ENCODE assay signal across 8 cellular contexts in the genomic region with DNA sequence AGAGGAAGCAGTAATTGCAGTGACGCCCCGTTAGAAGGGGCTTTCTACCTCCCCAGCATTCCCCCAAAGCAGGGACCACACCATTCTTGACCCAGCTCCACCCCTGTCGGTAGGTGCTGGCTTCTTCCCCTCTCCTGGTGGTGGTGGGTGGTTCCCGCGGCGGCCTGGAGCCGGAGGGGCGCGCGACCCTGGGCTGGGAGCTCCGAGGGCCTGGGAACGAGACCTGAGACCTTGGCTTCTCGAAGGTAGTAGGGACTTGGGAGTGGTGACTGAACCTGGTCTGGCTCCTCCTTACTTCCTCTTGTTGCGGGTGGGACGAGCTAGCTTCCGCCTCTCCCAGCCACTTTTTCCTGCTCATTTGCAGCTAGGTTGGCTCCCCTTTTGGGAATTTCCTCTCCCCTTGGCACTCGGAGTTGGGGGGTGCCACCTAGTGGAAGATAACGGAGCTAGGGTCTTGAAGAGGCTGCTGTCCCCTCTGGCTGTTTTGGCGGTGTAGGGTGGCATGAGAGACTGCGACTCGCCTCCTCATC. TPM values are rescaled to one million over a fixed set of nuclear protein-coding genes. Genes with fewer than 3 reads are reported as not detected.
DNase-seq lines count a peak whose midpoint lies in the region; ATAC-seq, FAIRE-seq and TF ChIP-seq lines count a peak whose summit lies in the region.

No MANE protein-coding gene starts in this region.

- H2BK5ac ChIP-seq in H1 (ENCODE audit: low read depth, low read length) = 0 out of 2 replicates have a peak overlapping the region, but pooled peaks have one; percentile 19

- ATAC-seq in lung (ENCODE audit: insufficient read depth, low FRiP score) (peak; percentile 2), GM19351 (IDR thresholded peaks at IDR 0.05; ENCODE audit: unreplicated experiment) (no peak)

- H3K18ac ChIP-seq in H1 (ENCODE audit: extremely low read depth, low read length) = no peak overlapping the region

- H2BK12ac ChIP-seq in H1 (ENCODE audit: low read depth, low read length) = no peak overlapping the region

- no peak overlapping the region for H3K56ac ChIP-seq in H1 (replicated peaks; ENCODE audit: insufficient read length, low read depth, low read length)

- H3K4me2 ChIP-seq in H1 (ENCODE audit: insufficient read depth in 1 of 2, low read depth in 2 of 2, low read length in 2 of 2) = peak overlapping the region; percentile 62 to 90

- no peak overlapping the region for H2BK15ac ChIP-seq in H1 (ENCODE audit: low read length)

- no peak overlapping the region for H2AK5ac ChIP-seq in H1 (ENCODE audit: low read depth, low read length)

- H3K4ac ChIP-seq in H1 (replicated peaks; ENCODE audit: insufficient read length, low read depth, low read length) = no peak overlapping the region

- H2BK20ac ChIP-seq in H1 (ENCODE audit: low read length) = no peak overlapping the region

- H4K5ac ChIP-seq in H1 (ENCODE audit: insufficient read length, low read depth, low read length) = no peak overlapping the region

- H4K91ac ChIP-seq in H1 (replicated peaks; ENCODE audit: insufficient read length, low read length) = no peak overlapping the region

- peaks cover 0 to 2% (median 0%) of the 10 kb centered on the region in 4 experiments; a peak in 3 of 7 replicates for H3K4me1 ChIP-seq in H1 (replicated peaks in 1 of 4; ENCODE audit: control insufficient read depth in 3 of 4, insufficient read depth in 4 of 4, low read length in 3 of 4)
- peaks cover 0 to 11% of the 10 kb centered on the region in 2 donors for H3K4me1 ChIP-seq in lung (ENCODE audit: control insufficient read depth in 2 of 2, insufficient read depth in 2 of 2, low read length in 2 of 2)

- 5% methylated on average over 18 of the region's 21 CpGs; no CpG with 5 or more reads in 1 of the 2 experiments for WGBS in H1 (ENCODE audit: extremely low coverage in 1 of 2, insufficient coverage in 1 of 2, insufficient read length in 1 of 2, insufficient replicate concordance in 2 of 2, low coverage in 1 of 2, low lambda C conversion rate in 2 of 2, missing lambda C conversion rate in 1 of 2), 2 experiments
- WGBS in lung, 2 donors = 1% methylated on average over 16 to 21 of the region's 21 CpGs

- H3K36me3 ChIP-seq in H7 (replicated peaks; ENCODE audit: control insufficient read depth, insufficient read depth, low read length) (no peaks in the 10 kb centered on the region), H1 (ENCODE audit: control insufficient read depth in 2 of 4, insufficient read depth in 4 of 4, low read length in 3 of 4) (no peaks in the 10 kb centered on the region), lung (ENCODE audit: control insufficient read depth in 2 of 2, insufficient read depth in 2 of 2, low read length in 2 of 2) (peaks cover 0 to 16% of the 10 kb centered on the region in 2 donors)

- peaks cover 0 to 13% of the 10 kb centered on the region in 2 experiments for H4K20me1 ChIP-seq in H1 (replicated peaks in 1 of 2; ENCODE audit: control insufficient read depth in 1 of 2, insufficient read depth in 2 of 2, low read length in 2 of 2)

- H3K27me3 ChIP-seq in H7 (ENCODE audit: control insufficient read depth, insufficient read depth, low read length) (peaks cover 2% of the 10 kb centered on the region; the same call in 1 of the 2 replicates), H1 (replicated peaks in 1 of 4; ENCODE audit: control insufficient read depth in 3 of 4, extremely low read depth in 1 of 4, insufficient read depth in 3 of 4, low read length in 3 of 4) (peaks cover 0 to 3% (median 0%) of the 10 kb centered on the region in 4 experiments; a peak in 3 of 7 replicates), lung (ENCODE audit: control insufficient read depth, insufficient read depth) (no peaks in the 10 kb centered on the region)

- no peak overlapping the region for H4K8ac ChIP-seq in H1 (ENCODE audit: extremely low read depth, insufficient read depth, low read length)

- CTCF ChIA-PET in H1 (lab: Charles Lee; ENCODE audit: partially characterized antibody) = interaction anchor here (0.7 to 3.6 kb wide), 32 partner anchors 9 to 401 kb away, joined by 3 to 70 read pairs (median 4); a partner anchor contains a TSS

- TF ChIP-seq EP300 in H1 (IDR thresholded peaks at IDR 0.05; ENCODE audit: borderline replicate concordance in 1 of 2, low read depth in 2 of 2, low read length in 2 of 2) = no peak

- H2AFZ ChIP-seq in H1 (ENCODE audit: low read length) = no peak overlapping the region

- H3K9me3 ChIP-seq in H1 (ENCODE audit: insufficient read depth in 2 of 2, low read depth in 1 of 2, low read length in 1 of 2) = no peaks in the 10 kb centered on the region
- no peaks in the 10 kb centered on the region for H3K9me3 ChIP-seq in lung (ENCODE audit: control insufficient read depth in 2 of 2, insufficient read depth in 1 of 2, low read length in 1 of 2)

- no peak overlapping the region for H2BK120ac ChIP-seq in H1 (replicated peaks; ENCODE audit: low read depth, low read length)

- peak overlapping the region; percentile 77 for H3K4me3 ChIP-seq in H7 (ENCODE audit: insufficient read depth, low read depth, low read length)
- H3K4me3 ChIP-seq in H1 (ENCODE audit: extremely low read depth in 1 of 4, insufficient read depth in 2 of 4, low read depth in 3 of 4, low read length in 4 of 4) = peak overlapping the region; percentile 52 to 95 (median 78)
- peak overlapping the region; percentile 71 for H3K4me3 ChIP-seq in lung

- H3K9ac ChIP-seq in H1 (replicated peaks in 1 of 4; ENCODE audit: extremely low read depth in 1 of 4, low read depth in 3 of 4, low read length in 3 of 4) = peak overlapping the region in 3 of 4 experiments; percentile 20 to 38 (median 34); a peak in 5 of 7 replicates

- H3K23ac ChIP-seq in H1 (ENCODE audit: insufficient read length) = no peak overlapping the region

- H3K79me1 ChIP-seq in H1 (ENCODE audit: low read depth, low read length) = no peaks in the 10 kb centered on the region

- H3K79me2 ChIP-seq in H1 (ENCODE audit: control insufficient read depth in 1 of 2, insufficient read depth in 2 of 2, low read length in 2 of 2) = peaks cover 0 to 3% of the 10 kb centered on the region in 2 experiments; a peak in 1 of 4 replicates

- H3K23me2 ChIP-seq in H1 (ENCODE audit: low read depth, low read length) = peaks cover 4% of the 10 kb centered on the region; the same call in 1 of the 2 replicates

- peak; percentile 76 to 83 for TF ChIP-seq RAD21 in H1 (IDR thresholded peaks at IDR 0.05 in 1 of 2, conservative IDR thresholded peaks at IDR 0.05 in 1 of 2; ENCODE audit: low read depth in 2 of 2, low read length in 2 of 2)

- TF ChIP-seq POLR2A in H1 (IDR thresholded peaks at IDR 0.05; ENCODE audit: control extremely low read depth in 1 of 2, low read depth in 2 of 2, low read length in 2 of 2) = no peak; a peak in 1 of 3 replicates

- DNase-seq in DMS114 treated with DMSO at 0.1 percent for 48 hours (lab: John Stamatoyannopoulos, UW; ENCODE audit: unreplicated experiment) (peak; percentile 62), H7 (peak; percentile 93), NCI-H2107 treated with DMSO at 0.1 percent for 48 hours (lab: John Stamatoyannopoulos, UW; ENCODE audit: unreplicated experiment) (peak; percentile 61), H1 (ENCODE audit: low read depth in 1 of 2, low spot score in 2 of 2) (peak in 1 of 2 experiments; percentile 83), lung (ENCODE audit: low spot score) (peak; percentile 62)
- DNase-seq in activated CD4-positive, alpha-beta T cell treated with anti-CD3 and anti-CD28 coated beads for 48 hours = peak; percentile 54
- DNase-seq in stimulated activated naive CD4-positive, alpha-beta T cell treated with Interleukin-2 at 50 U/mL for 16 hours (lab: John Stamatoyannopoulos, UW) = peak; percentile 25

- TF ChIP-seq CTCF in H1 (IDR thresholded peaks at IDR 0.05; ENCODE audit: control extremely low read depth in 1 of 3, insufficient read depth in 1 of 3, low read depth in 1 of 3, low read length in 3 of 3) (peak; percentile 74 to 87 (median 84)), lung (IDR thresholded peaks at IDR 0.05; ENCODE audit: control extremely low read depth, extremely low read depth) (peak; percentile 37)

- POLR2A ChIA-PET in H1 (lab: Charles Lee; ENCODE audit: partially characterized antibody) = interaction anchor here (0.6 to 3.4 kb wide), 12 partner anchors 8 to 197 kb away, joined by 3 to 21 read pairs (median 4); a partner anchor contains a TSS

- FAIRE-seq in H1 (lab: Jason Lieb, UNC) = peak; percentile 13

- H3K14ac ChIP-seq in H1 (ENCODE audit: insufficient read length) = no peak overlapping the region

- H3K27ac ChIP-seq in H1 (ENCODE audit: low read depth, low read length) (0 out of 2 replicates have a peak overlapping the region, but pooled peaks have one; percentile 16), lung (ENCODE audit: low read depth in 1 of 2, low read length in 1 of 2) (peak overlapping the region; percentile 66 to 96)

RNA-seq across cellular contexts. Expression of a gene that starts 0.5 kb away (rescaled TPM):
- total RNA-seq in H7 (2014; rRNA removed; shearing (Covaris generic)) = 122 and 161 TPM in 2 replicates
- total RNA-seq in H1 (2021; fragmentation: NEBNext Ultra II Directional; extraction: Animal tissue kit (Norgen Biotek cat#: 25700)) = 108 and 117 TPM in 2 replicates
- polyA plus RNA-seq in H1 (2011; rRNA removed) (387 and 526 TPM in 2 replicates), lung (100 to 1,000 TPM; 160 to 719 TPM)
- polyA plus RNA-seq in H1 (2011; cell fraction: cytosol; rRNA removed) = 143 TPM
- 360 TPM for polyA plus RNA-seq in H1 (2011; cell fraction: nucleus; rRNA removed)
- 137 to 183 TPM (median 169 TPM) in 4 replicates for polyA plus RNA-seq in H1 (2012, experiment 1 of 2)
- polyA plus RNA-seq in H1 (2012, experiment 2 of 2) = 165 TPM
- 258 TPM for polyA plus RNA-seq in H1 (2013, experiment 1 of 2)
- 236 TPM for polyA plus RNA-seq in H1 (2013, experiment 2 of 2)
- 66.1 and 115 TPM in 2 replicates for polyA minus RNA-seq in H1 (2011; rRNA and poly(A)+ RNA removed)
- 135 TPM for polyA minus RNA-seq in H1 (2011; cell fraction: cytosol; rRNA and poly(A)+ RNA removed)
- 88.4 TPM for polyA minus RNA-seq in H1 (2011; cell fraction: nucleus; rRNA and poly(A)+ RNA removed)
- total RNA-seq in lung = 100 to 1,000 TPM; 300 to 753 TPM

RNA-seq across cellular contexts. Expression of a gene that starts 18.1 kb away (rescaled TPM):
- total RNA-seq in H7 (2014; rRNA removed; shearing (Covaris generic)) = 23.7 and 24.1 TPM in 2 replicates
- 23.9 and 24.1 TPM in 2 replicates for total RNA-seq in H1 (2021; fragmentation: NEBNext Ultra II Directional; extraction: Animal tissue kit (Norgen Biotek cat#: 25700))
- 21.9 and 31.8 TPM in 2 replicates for polyA plus RNA-seq in H1 (2011; rRNA removed)
- 21.7 TPM for polyA plus RNA-seq in H1 (2011; cell fraction: cytosol; rRNA removed)
- polyA plus RNA-seq in H1 (2011; cell fraction: nucleus; rRNA removed) = 37.0 TPM
- 10.4 to 25.0 TPM (median 21.9 TPM) in 4 replicates for polyA plus RNA-seq in H1 (2012, experiment 1 of 2)
- polyA plus RNA-seq in H1 (2012, experiment 2 of 2) = 11.7 TPM
- polyA plus RNA-seq in H1 (2013, experiment 1 of 2) = 15.4 TPM
- 15.9 TPM for polyA plus RNA-seq in H1 (2013, experiment 2 of 2)
- polyA minus RNA-seq in H1 (2011; rRNA and poly(A)+ RNA removed) = 14.7 and 17.9 TPM in 2 replicates
- 22.5 TPM for polyA minus RNA-seq in H1 (2011; cell fraction: cytosol; rRNA and poly(A)+ RNA removed)
- polyA minus RNA-seq in H1 (2011; cell fraction: nucleus; rRNA and poly(A)+ RNA removed) = 24.7 TPM
- total RNA-seq in lung = 1 to 10 TPM; 1.1 to 8.0 TPM
- under 1 TPM; 0.47 TPM for polyA plus RNA-seq in lung

RNA-seq across cellular contexts. Expression of a gene that starts 20.9 kb away (rescaled TPM):
- total RNA-seq in H7 (2014; rRNA removed; shearing (Covaris generic)) = 281 and 295 TPM in 2 replicates
- 189 and 200 TPM in 2 replicates for total RNA-seq in H1 (2021; fragmentation: NEBNext Ultra II Directional; extraction: Animal tissue kit (Norgen Biotek cat#: 25700))
- 291 and 408 TPM in 2 replicates for polyA plus RNA-seq in H1 (2011; rRNA removed)
- polyA plus RNA-seq in H1 (2011; cell fraction: cytosol; rRNA removed) = 282 TPM
- polyA plus RNA-seq in H1 (2011; cell fraction: nucleus; rRNA removed) = 575 TPM
- polyA plus RNA-seq in H1 (2012, experiment 1 of 2) = 156 to 250 TPM (median 229 TPM) in 4 replicates
- 230 TPM for polyA plus RNA-seq in H1 (2012, experiment 2 of 2)
- polyA plus RNA-seq in H1 (2013, experiment 1 of 2) = 181 TPM
- 173 TPM for polyA plus RNA-seq in H1 (2013, experiment 2 of 2)
- 74.8 and 88.3 TPM in 2 replicates for polyA minus RNA-seq in H1 (2011; rRNA and poly(A)+ RNA removed)
- 85.4 TPM for polyA minus RNA-seq in H1 (2011; cell fraction: cytosol; rRNA and poly(A)+ RNA removed)
- 119 TPM for polyA minus RNA-seq in H1 (2011; cell fraction: nucleus; rRNA and poly(A)+ RNA removed)
- 100 to 1,000 TPM in 1 of 2 donors, 10 to 100 TPM in 1; 66.4 to 134 TPM for total RNA-seq in lung
- polyA plus RNA-seq in lung = 100 to 1,000 TPM; 104 to 130 TPM

RNA-seq across cellular contexts. Expression of a gene that starts 37.2 kb away (rescaled TPM):
- 5.1 and 5.7 TPM in 2 replicates for total RNA-seq in H7 (2014; rRNA removed; shearing (Covaris generic))
- total RNA-seq in H1 (2021; fragmentation: NEBNext Ultra II Directional; extraction: Animal tissue kit (Norgen Biotek cat#: 25700)) = 6.1 and 6.4 TPM in 2 replicates
- polyA plus RNA-seq in H1 (2011; rRNA removed) (13.8 and 15.6 TPM in 2 replicates), lung (under 1 TPM; 0.70 to 0.91 TPM)
- polyA plus RNA-seq in H1 (2011; cell fraction: cytosol; rRNA removed) = 11.9 TPM
- 23.7 TPM for polyA plus RNA-seq in H1 (2011; cell fraction: nucleus; rRNA removed)
- polyA plus RNA-seq in H1 (2012, experiment 1 of 2) = 4.5 to 8.2 TPM (median 6.2 TPM) in 4 replicates
- polyA plus RNA-seq in H1 (2012, experiment 2 of 2) = 5.1 TPM
- polyA plus RNA-seq in H1 (2013, experiment 1 of 2) = 4.7 TPM
- polyA plus RNA-seq in H1 (2013, experiment 2 of 2) = 4.5 TPM
- polyA minus RNA-seq in H1 (2011; rRNA and poly(A)+ RNA removed) = 3.8 and 4.3 TPM in 2 replicates
- 6.8 TPM for polyA minus RNA-seq in H1 (2011; cell fraction: cytosol; rRNA and poly(A)+ RNA removed)
- polyA minus RNA-seq in H1 (2011; cell fraction: nucleus; rRNA and poly(A)+ RNA removed) = 3.4 TPM
- total RNA-seq in lung = 1 to 10 TPM in 1 of 2 donors, under 1 TPM in 1; 0.61 to 4.9 TPM

RNA-seq across cellular contexts. Expression of a gene that starts 43.9 kb away (rescaled TPM):
- total RNA-seq in H7 (2014; rRNA removed; shearing (Covaris generic)) = 6.2 and 11.4 TPM in 2 replicates
- 11.3 and 12.3 TPM in 2 replicates for total RNA-seq in H1 (2021; fragmentation: NEBNext Ultra II Directional; extraction: Animal tissue kit (Norgen Biotek cat#: 25700))
- 6.9 and 12.4 TPM in 2 replicates for polyA plus RNA-seq in H1 (2011; rRNA removed)
- 11.4 TPM for polyA plus RNA-seq in H1 (2011; cell fraction: cytosol; rRNA removed)
- polyA plus RNA-seq in H1 (2011; cell fraction: nucleus; rRNA removed) = 59.9 TPM
- 9.1 to 21.1 TPM (median 16.5 TPM) in 4 replicates for polyA plus RNA-seq in H1 (2012, experiment 1 of 2)
- 7.0 TPM for polyA plus RNA-seq in H1 (2012, experiment 2 of 2)
- 8.8 TPM for polyA plus RNA-seq in H1 (2013, experiment 1 of 2)
- 6.7 TPM for polyA plus RNA-seq in H1 (2013, experiment 2 of 2)
- 5.8 and 5.9 TPM in 2 replicates for polyA minus RNA-seq in H1 (2011; rRNA and poly(A)+ RNA removed)
- 6.3 TPM for polyA minus RNA-seq in H1 (2011; cell fraction: cytosol; rRNA and poly(A)+ RNA removed)
- polyA minus RNA-seq in H1 (2011; cell fraction: nucleus; rRNA and poly(A)+ RNA removed) = 16.0 TPM
- total RNA-seq in lung = 1 to 10 TPM; 2.1 to 9.2 TPM
- 1 to 10 TPM; 1.4 to 6.3 TPM for polyA plus RNA-seq in lung
